ENCODE assay signal across 9 cellular contexts in the genomic region with DNA sequence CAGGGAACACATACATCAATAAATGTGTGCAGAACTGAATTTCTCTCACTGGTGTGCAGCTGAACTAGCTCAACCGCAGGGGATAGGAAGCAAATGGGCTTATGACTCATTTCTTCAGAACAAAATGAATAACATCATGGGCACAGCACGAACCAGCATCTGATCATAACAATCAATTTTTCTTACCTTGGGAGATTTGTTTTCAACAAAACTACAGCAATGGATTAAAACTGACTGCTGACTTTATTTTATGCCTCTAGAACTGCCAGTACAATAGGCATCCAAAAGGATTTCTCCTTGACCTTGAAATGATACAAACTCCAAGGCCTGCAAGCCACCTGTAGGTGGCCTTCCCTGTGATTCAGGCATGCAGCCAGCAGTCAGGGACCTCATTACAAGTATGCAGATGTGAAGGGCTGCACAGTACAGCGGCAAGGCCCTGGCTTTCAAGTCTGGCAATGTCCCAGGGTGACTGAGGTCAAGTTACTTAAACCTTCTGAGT. TPM values are rescaled to one million over a fixed set of nuclear protein-coding genes. Genes with fewer than 3 reads are reported as not detected.
DNase-seq lines count a peak whose midpoint lies in the region; TF ChIP-seq lines count a peak whose summit lies in the region.
"Had no signal": no experiment of that assay in that cellular context is flagged by ENCODE, and none has a peak within 500 bp of the region (broad histone marks: within the 10 kb centered on the region; RNA-seq: fewer than 3 reads in every experiment).

No MANE protein-coding gene starts in this region.

- no peak for TF ChIP-seq EP300 in tibial nerve (IDR thresholded peaks at IDR 0.05)

- no peaks in the 10 kb centered on the region for H3K4me1 ChIP-seq in tibial nerve

- 66 to 73% methylated on average over 3 of the region's 3 CpGs for WGBS in tibial nerve, 2 donors

- H3K27ac ChIP-seq in tibial nerve = no peak overlapping the region

- no peak overlapping the region for H3K4me3 ChIP-seq in tibial nerve

- H3K36me3 Mint-ChIP-seq in T-helper 2 cell treated with Interferon-gamma antibody and Interleukin-4, amounts not matched to agents 5 μg/mL and 100 μg/mL, for 36 hours (ENCODE audit: low read depth) = peaks cover 46% of the 10 kb centered on the region

- peak overlapping the region; percentile 50 for H3K4me3 Mint-ChIP-seq in T-helper 2 cell treated with Interferon-gamma antibody and Interleukin-4, amounts not matched to agents 5 μg/mL and 100 μg/mL, for 36 hours

- H3K36me3 ChIP-seq in tibial nerve = peaks cover 3 to 91% (median 6%) of the 10 kb centered on the region in 3 donors

- no peaks in the 10 kb centered on the region for H3K27me3 ChIP-seq in tibial nerve

- peaks cover 16% of the 10 kb centered on the region for H3K4me1 Mint-ChIP-seq in T-helper 2 cell treated with Interferon-gamma antibody and Interleukin-4, amounts not matched to agents 5 μg/mL and 100 μg/mL, for 36 hours (ENCODE audit: low read depth)

- H3K27me3 Mint-ChIP-seq in T-helper 2 cell treated with Interferon-gamma antibody and Interleukin-4, amounts not matched to agents 5 μg/mL and 100 μg/mL, for 36 hours (ENCODE audit: low read depth) = no peaks in the 10 kb centered on the region

- no peak for TF ChIP-seq CTCF in tibial nerve (IDR thresholded peaks at IDR 0.05)

- peak overlapping the region; percentile 47 for H3K27ac Mint-ChIP-seq in T-helper 2 cell treated with Interferon-gamma antibody and Interleukin-4, amounts not matched to agents 5 μg/mL and 100 μg/mL, for 36 hours

- DNase-seq in NCI-H1694 (lab: John Stamatoyannopoulos, UW) (peak; percentile 9), NCI-H1694 treated with DMSO at 0.1 percent for 48 hours (lab: John Stamatoyannopoulos, UW) (no peak), HCEC 1CT (peak; percentile 64), pons (ENCODE audit: low spot score) (peak; percentile 30), NCI-H510A (lab: John Stamatoyannopoulos, UW) (no peak), tibial nerve (ENCODE audit: low spot score in 2 of 2) (no peak)
- DNase-seq in T-helper 2 cell treated with Interferon-gamma antibody and Interleukin-4, amounts not matched to agents 5 μg/mL and 100 μg/mL, for 36 hours (ENCODE audit: low spot score) = peak; percentile 41
- no peak for DNase-seq in effector CD4-positive, alpha-beta T cell
- DNase-seq: SHP77 treated with DMSO at 0.1 percent for 48 hours had no signal

- H3K9me3 ChIP-seq in tibial nerve = no peaks in the 10 kb centered on the region

- no peaks in the 10 kb centered on the region for H3K9me3 Mint-ChIP-seq in T-helper 2 cell treated with Interferon-gamma antibody and Interleukin-4, amounts not matched to agents 5 μg/mL and 100 μg/mL, for 36 hours

- TF ChIP-seq POLR2A in tibial nerve (IDR thresholded peaks at IDR 0.05) = no peak

RNA-seq across cellular contexts. Expression of a gene that starts 26.1 kb away (rescaled TPM):
- total RNA-seq in tibial nerve = 10 to 100 TPM; 15.5 to 40.8 (median 25.5) TPM

Comparison
In these comparisons a context has a peak if more than half of its experiments do, and no peak if none do; other contexts are left out.
1. DNase-seq: peak in NCI-H1694 (single experiment), HCEC 1CT (single experiment), T-helper 2 cell treated with Interferon-gamma antibody and Interleukin-4, amounts not matched to agents 5 μg/mL and 100 μg/mL, for 36 hours (single experiment) and pons (single experiment); none in NCI-H1694 treated with DMSO at 0.1 percent for 48 hours (single experiment), NCI-H510A (single experiment), effector CD4-positive, alpha-beta T cell (single experiment) and tibial nerve (0 of 2).